In the genomic region with DNA sequence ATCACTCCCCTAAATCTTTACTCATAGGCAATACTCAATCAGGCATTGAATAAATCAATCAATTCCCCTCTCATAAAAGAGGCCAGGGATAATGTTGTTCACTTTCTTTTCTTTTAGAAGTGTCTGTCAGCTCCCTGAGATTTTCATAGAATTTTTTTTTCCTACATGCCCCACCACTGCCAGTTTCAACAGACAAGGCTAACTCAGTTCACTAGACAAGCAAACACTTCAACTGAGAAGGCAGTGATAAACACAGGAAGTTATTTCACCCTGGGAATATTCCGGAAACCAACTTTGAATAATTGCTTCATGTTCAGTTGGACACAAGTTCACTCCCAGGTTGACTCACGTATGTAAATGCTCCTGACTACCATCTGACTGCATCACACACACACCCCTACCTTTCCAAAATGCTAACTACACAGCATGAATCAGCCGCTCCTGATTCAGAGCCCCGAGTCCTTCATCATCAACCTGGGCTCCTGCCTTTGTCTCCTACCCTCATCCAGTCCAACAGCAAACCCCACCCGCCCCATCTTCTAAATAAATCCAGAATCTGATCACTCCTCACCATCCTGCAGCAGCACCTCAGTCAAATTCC, we compare ENCODE assay signal across 7 cellular contexts.
DNase-seq lines count a peak whose midpoint lies in the region; ATAC-seq, FAIRE-seq and TF ChIP-seq lines count a peak whose summit lies in the region.

No MANE protein-coding gene starts in this region.

- H3K9me3 Mint-ChIP-seq in activated T-cell treated with anti-CD3 and anti-CD28 coated beads, Interleukin-2, amount 50 U/mL, for 72 hours = no peaks in the 10 kb centered on the region

- no peaks in the 10 kb centered on the region for H4K20me1 ChIP-seq in hepatocyte (ENCODE audit: insufficient read depth, poor library complexity, severe bottlenecking)

- TF ChIP-seq CTCF in hepatocyte (IDR thresholded peaks at IDR 0.05; ENCODE audit: poor library complexity) (no peak), tibial nerve (IDR thresholded peaks at IDR 0.05) (no peak)

- H3K27ac ChIP-seq in hepatocyte = peak overlapping the region; percentile 50
- H3K27ac ChIP-seq in tibial nerve = peak overlapping the region in 3 of 4 donors; percentile 14 to 73 (median 54)

- H3K27me3 Mint-ChIP-seq in activated T-cell treated with anti-CD3 and anti-CD28 coated beads, Interleukin-2, amount 50 U/mL, for 72 hours (ENCODE audit: low read depth) = no peaks in the 10 kb centered on the region

- H3K27me3 ChIP-seq in hepatocyte (no peaks in the 10 kb centered on the region), tibial nerve (no peaks in the 10 kb centered on the region)

- H3K4me3 ChIP-seq in hepatocyte (no peak overlapping the region), tibial nerve (no peak overlapping the region)

- no peaks in the 10 kb centered on the region for H3K36me3 Mint-ChIP-seq in activated T-cell treated with anti-CD3 and anti-CD28 coated beads, Interleukin-2, amount 50 U/mL, for 72 hours (ENCODE audit: insufficient read depth in 2 of 2)

- H3K27ac Mint-ChIP-seq in activated T-cell treated with anti-CD3 and anti-CD28 coated beads, Interleukin-2, amount 50 U/mL, for 72 hours = peak overlapping the region; percentile 86

- FAIRE-seq in GM12892 (lab: Jason Lieb, UNC) = peak; percentile 91
- peak; percentile 99 for FAIRE-seq in HTR-8/SVneo (lab: Jason Lieb, UNC)

- H3K4me1 ChIP-seq in hepatocyte (ENCODE audit: insufficient read depth) = peaks cover 4% of the 10 kb centered on the region
- H3K4me1 ChIP-seq in tibial nerve = peaks cover 0 to 44% (median 32%) of the 10 kb centered on the region in 4 donors

- TF ChIP-seq POLR2A in GM12892 (IDR thresholded peaks at IDR 0.05; ENCODE audit: low read depth, low read length) (no peak), tibial nerve (IDR thresholded peaks at IDR 0.05) (no peak)

- peak in 1 of 2 donors; percentile 61 for TF ChIP-seq EP300 in tibial nerve (IDR thresholded peaks at IDR 0.05)

- H3K36me3 ChIP-seq in hepatocyte (replicated peaks; ENCODE audit: insufficient read depth, low read depth) (no peaks in the 10 kb centered on the region), tibial nerve (no peaks in the 10 kb centered on the region)

- no peaks in the 10 kb centered on the region for H3K79me2 ChIP-seq in hepatocyte

- H3K4me3 Mint-ChIP-seq in activated T-cell treated with anti-CD3 and anti-CD28 coated beads, Interleukin-2, amount 50 U/mL, for 72 hours = peak overlapping the region; percentile 34 to 45

- H3K4me2 ChIP-seq in hepatocyte = no peak overlapping the region

- no peaks in the 10 kb centered on the region for H3K9me3 ChIP-seq in hepatocyte (ENCODE audit: low read depth)
- no peaks in the 10 kb centered on the region for H3K9me3 ChIP-seq in tibial nerve

- peaks cover 54% of the 10 kb centered on the region for H3K4me1 Mint-ChIP-seq in activated T-cell treated with anti-CD3 and anti-CD28 coated beads, Interleukin-2, amount 50 U/mL, for 72 hours (ENCODE audit: low read depth)

- no peaks in the 10 kb centered on the region for H3K9me2 ChIP-seq in hepatocyte (replicated peaks; ENCODE audit: insufficient read depth)

- H2AFZ ChIP-seq in hepatocyte = no peak overlapping the region

- peak; percentile 73 for ATAC-seq in GM21619 (IDR thresholded peaks at IDR 0.05; ENCODE audit: unreplicated experiment)
- peak; percentile 87 to 95 for ATAC-seq in activated T-cell treated with anti-CD3 and anti-CD28 coated beads, Interleukin-2, amount 50 U/mL, for 72 hours (replicated peaks in 1 of 2)

- DNase-seq in GM12892 (ENCODE audit: insufficient read length) (no peak), HTR-8/SVneo (ENCODE audit: insufficient read length, low spot score) (peak; percentile 97), hepatocyte (ENCODE audit: low spot score) (peak; percentile 78), tibial nerve (ENCODE audit: low spot score in 2 of 2) (no peak), pons (ENCODE audit: low spot score) (no peak)
- DNase-seq in activated T-cell treated with anti-CD3 and anti-CD28 coated beads, Interleukin-2, amount 50 U/mL, for 72 hours = peak in 1 of 2 donors; percentile 45

- WGBS in hepatocyte (ENCODE audit: low lambda C conversion rate, missing lambda C conversion rate) = 59% methylated on average over 5 of the region's 5 CpGs
- WGBS in tibial nerve, 2 donors = 48 to 49% methylated on average over 5 of the region's 5 CpGs

Comparison
In these comparisons a context has a peak if more than half of its experiments do, and no peak if none do; other contexts are left out.
1. DNase-seq: peak in HTR-8/SVneo (single experiment) and hepatocyte (single experiment); none in GM12892 (single experiment), tibial nerve (0 of 2) and pons (single experiment).